23 cellular contexts compared by ENCODE assay signal in the genomic region with DNA sequence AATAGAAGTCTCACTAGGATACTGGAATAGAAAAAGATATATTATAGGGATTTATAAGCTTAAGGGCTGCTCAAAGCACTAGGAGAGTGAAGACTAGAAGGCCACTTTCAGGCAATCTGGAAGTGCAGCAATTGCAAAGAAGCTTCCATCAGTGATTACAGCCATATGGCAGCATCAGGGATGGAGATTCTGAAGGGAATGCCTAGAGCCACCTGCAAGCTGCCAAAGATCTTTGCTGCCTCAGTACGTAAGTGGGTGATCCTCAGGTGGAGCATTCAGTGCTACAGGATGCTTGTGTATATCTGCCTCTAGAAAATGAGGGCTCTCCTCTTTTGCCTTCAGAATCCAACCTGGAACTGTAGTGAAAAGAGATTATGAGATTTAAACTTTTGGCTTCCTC.
"Had no signal": no experiment of that assay in that cellular context is flagged by ENCODE, and none has a peak within 500 bp of the region (broad histone marks: within the 10 kb centered on the region; RNA-seq: fewer than 3 reads in every experiment).

No MANE protein-coding gene starts in this region.

- H3K4me1 Mint-ChIP-seq: activated naive CD8-positive, alpha-beta T cell treated with anti-CD3 and anti-CD28 coated beads, Interleukin-2, amount 10 ng/mL, durations not matched to agents 7 days and 5 days; immature natural killer cell; natural killer cell had no signal

- H3K27me3 Mint-ChIP-seq: activated CD4-positive, alpha-beta memory T cell treated with anti-CD3 and anti-CD28 coated beads for 36 hours; activated naive CD8-positive, alpha-beta T cell treated with anti-CD3 and anti-CD28 coated beads, Interleukin-2, amount 10 ng/mL, durations not matched to agents 7 days and 5 days; dendritic cell treated with granulocyte-macrophage colony-stimulating factor and Interleukin-4, amounts not matched to agents 40 ng/mL and 50 ng/mL, for 4 days had no signal

- DNase-seq: activated CD4-positive, alpha-beta memory T cell treated with anti-CD3 and anti-CD28 coated beads for 36 hours; activated CD4-positive, alpha-beta T cell treated with anti-CD3 and anti-CD28 coated beads for 4 hours; activated CD4-positive, CD25-positive, alpha-beta regulatory T cell; activated naive CD4-positive, alpha-beta T cell treated with Interleukin-2 at 50 U/mL for 16 hours; activated naive CD8-positive, alpha-beta T cell treated with anti-CD3 and anti-CD28 coated beads, Interleukin-2, amount 10 ng/mL, durations not matched to agents 7 days and 5 days; activated T-cell treated with anti-CD3 and anti-CD28 coated beads, Interleukin-2, amount 50 U/mL, for 48 hours; amniotic stem cell; effector CD4-positive, alpha-beta T cell; heart right ventricle; immature natural killer cell; left ventricle myocardium inferior; mammary epithelial cell; natural killer cell; ovary; psoas muscle; stimulated activated CD4-positive, alpha-beta T cell treated with anti-CD3 and anti-CD28 coated beads, Interleukin-12 subunit alpha, Interleukin-12 subunit beta, amount 100 ng/mL, for 4 hours; stimulated activated CD4-positive, alpha-beta T cell treated with anti-CD3 and anti-CD28 coated beads, Interleukin-4, amount 100 ng/mL, for 4 hours; stimulated activated naive CD8-positive, alpha-beta T cell treated with anti-CD3 and anti-CD28 coated beads, Interleukin-15, Interleukin-2, amounts not matched to agents 100 U/mL and 50 U/mL, for 24 hours; T1000; thyroid gland; upper lobe of right lung had no signal

- H3K9me3 Mint-ChIP-seq: activated CD4-positive, alpha-beta memory T cell treated with anti-CD3 and anti-CD28 coated beads for 36 hours; activated naive CD8-positive, alpha-beta T cell treated with anti-CD3 and anti-CD28 coated beads, Interleukin-2, amount 10 ng/mL, durations not matched to agents 7 days and 5 days; dendritic cell treated with granulocyte-macrophage colony-stimulating factor and Interleukin-4, amounts not matched to agents 40 ng/mL and 50 ng/mL, for 4 days; mesothelial cell of epicardium had no signal

- H3K27ac Mint-ChIP-seq: activated CD4-positive, alpha-beta memory T cell treated with anti-CD3 and anti-CD28 coated beads for 36 hours; activated naive CD8-positive, alpha-beta T cell treated with anti-CD3 and anti-CD28 coated beads, Interleukin-2, amount 10 ng/mL, durations not matched to agents 7 days and 5 days; dendritic cell treated with granulocyte-macrophage colony-stimulating factor and Interleukin-4, amounts not matched to agents 40 ng/mL and 50 ng/mL, for 4 days; immature natural killer cell; mesothelial cell of epicardium; natural killer cell had no signal

- H3K4me3 Mint-ChIP-seq: activated CD4-positive, alpha-beta memory T cell treated with anti-CD3 and anti-CD28 coated beads for 36 hours; activated naive CD8-positive, alpha-beta T cell treated with anti-CD3 and anti-CD28 coated beads, Interleukin-2, amount 10 ng/mL, durations not matched to agents 7 days and 5 days; dendritic cell treated with granulocyte-macrophage colony-stimulating factor and Interleukin-4, amounts not matched to agents 40 ng/mL and 50 ng/mL, for 4 days; immature natural killer cell; mesothelial cell of epicardium; natural killer cell had no signal

- H3K36me3 Mint-ChIP-seq: activated CD4-positive, alpha-beta memory T cell treated with anti-CD3 and anti-CD28 coated beads for 36 hours; activated naive CD8-positive, alpha-beta T cell treated with anti-CD3 and anti-CD28 coated beads, Interleukin-2, amount 10 ng/mL, durations not matched to agents 7 days and 5 days; immature natural killer cell; mesothelial cell of epicardium; natural killer cell had no signal

- ATAC-seq: heart right ventricle; natural killer cell; psoas muscle; stimulated activated naive CD8-positive, alpha-beta T cell treated with anti-CD3 and anti-CD28 coated beads, Interleukin-15, Interleukin-2, amounts not matched to agents 100 U/mL and 50 U/mL, for 24 hours; upper lobe of right lung had no signal
